8 cellular contexts compared by ENCODE assay signal in genomic region chr19:12439686-12440411, GRCh38. TPM values are rescaled to one million over a fixed set of nuclear protein-coding genes. Genes with fewer than 3 reads are reported as not detected.
DNase-seq lines count a peak whose midpoint lies in the region; ATAC-seq, FAIRE-seq and TF ChIP-seq lines count a peak whose summit lies in the region.
"Not testable (repeated sequence)": the region's sequence is repeated elsewhere in the genome, so short reads cannot be mapped to it uniquely, and the experiment has no call there.

No MANE protein-coding gene starts in this region.

- H3K4me3 ChIP-seq in AG10803 (ENCODE audit: low read length), result peak overlapping the region; percentile 85
- H3K4me3 ChIP-seq in endothelial cell of umbilical vein (replicated peaks in 1 of 3; ENCODE audit: insufficient read depth in 1 of 3, low read depth in 1 of 3, low read length in 3 of 3), result peak overlapping the region; percentile 51 to 93 (median 59)

- CTCF ChIA-PET in endothelial cell of umbilical vein (lab: Charles Lee), result not testable (repeated sequence)

- peak overlapping the region; percentile 11 for H3K9ac ChIP-seq in endothelial cell of umbilical vein (replicated peaks; ENCODE audit: extremely low read depth, insufficient read depth, low read length)

- H3K27me3 ChIP-seq in endothelial cell of umbilical vein (ENCODE audit: control insufficient read depth in 2 of 2, insufficient read depth in 2 of 2, low read length in 2 of 2), result not testable (repeated sequence)

- POLR2A ChIA-PET in endothelial cell of umbilical vein (lab: Charles Lee), result not testable (repeated sequence)

- TF ChIP-seq CTCF in AG10803 (conservative IDR thresholded peaks at IDR 0.05; ENCODE audit: low read length); endothelial cell of umbilical vein (IDR thresholded peaks at IDR 0.05; ENCODE audit: extremely low read depth in 1 of 2, insufficient read depth in 1 of 2, low read depth in 1 of 2, low read length in 2 of 2): not testable (repeated sequence)

- FAIRE-seq in endothelial cell of umbilical vein (lab: Jason Lieb, UNC), result peak; percentile 67

- H3K27ac ChIP-seq in endothelial cell of umbilical vein (ENCODE audit: insufficient read depth, low read depth, low read length), result not testable (repeated sequence)

- peak overlapping the region; percentile 76 for H3K4me2 ChIP-seq in endothelial cell of umbilical vein (ENCODE audit: insufficient read depth, low read length)

- not testable (repeated sequence) for H3K36me3 ChIP-seq in endothelial cell of umbilical vein (ENCODE audit: control insufficient read depth in 2 of 2, extremely low read depth in 1 of 2, insufficient read depth in 2 of 2, low read length in 2 of 2)

- dilution Hi-C loops in endothelial cell of umbilical vein (cut with MboI; ENCODE audit: extremely low pct_ligation_motif_present, low sequenced_read_pairs), result not testable (repeated sequence)

- peak overlapping the region; percentile 86 for H2AFZ ChIP-seq in endothelial cell of umbilical vein (ENCODE audit: low read depth, low read length)

- not testable (repeated sequence) for H3K4me1 ChIP-seq in endothelial cell of umbilical vein (ENCODE audit: control insufficient read depth, extremely low read depth, insufficient read depth, low read length)

- H3K9me1 ChIP-seq in endothelial cell of umbilical vein (replicated peaks; ENCODE audit: control insufficient read depth, extremely low read depth, insufficient read depth, low read length), result not testable (repeated sequence)

- H4K20me1 ChIP-seq in endothelial cell of umbilical vein (replicated peaks; ENCODE audit: control insufficient read depth, extremely low read depth, insufficient read depth, low read length), result not testable (repeated sequence)

- intact Hi-C loops in endothelial cell of umbilical vein (cut with micrococcal nuclease), result loop anchor here (1.0 to 2.0 kb wide), 3 partner anchors 44 to 171 kb away; partner anchors contain the start of genes ZNF490, ZNF709 and ZNF791

- DNase-seq in AG10803 (ENCODE audit: low read depth), result not testable (repeated sequence)
- peak; percentile 52 for DNase-seq in RPMI7951 (ENCODE audit: low read depth)
- peak; percentile 70 to 79 for DNase-seq in activated T-cell treated with anti-CD3 and anti-CD28 coated beads, Interleukin-2, amount 50 U/mL, for 48 hours
- peak; percentile 13 for DNase-seq in endothelial cell of umbilical vein (ENCODE audit: low read depth, low spot score)
- DNase-seq in medulla oblongata (ENCODE audit: extremely low spot score), result peak; percentile 2
- DNase-seq in stimulated activated CD4-positive, alpha-beta T cell treated with anti-CD3 and anti-CD28 coated beads, Interleukin-1b, Interleukin-23, amount 100 ng/mL, for 48 hours, result peak; percentile 55

- TF ChIP-seq POLR2A in endothelial cell of umbilical vein (IDR thresholded peaks at IDR 0.05; ENCODE audit: low read depth, low read length), result not testable (repeated sequence)

- not testable (repeated sequence) for BruUV-seq in endothelial cell of umbilical vein (replicated peaks; lab: Mats Ljungman, UMichigan)

- H3K9me3 ChIP-seq in endothelial cell of umbilical vein (replicated peaks; ENCODE audit: control insufficient read depth, insufficient read depth, low read length), result not testable (repeated sequence)

- not testable (repeated sequence) for H3K79me2 ChIP-seq in endothelial cell of umbilical vein (ENCODE audit: control insufficient read depth, insufficient read depth, low read length)

- ATAC-seq in GM19372 (IDR thresholded peaks at IDR 0.05; ENCODE audit: low read depth, unreplicated experiment) (peak; percentile 17), HG03521 (IDR thresholded peaks at IDR 0.05; ENCODE audit: unreplicated experiment) (peak; percentile 21)

RNA-seq across cellular contexts. Expression of gene ZNF443, which starts 1.0 kb away (rescaled TPM):
- 4.8 and 5.8 TPM in 2 replicates for total RNA-seq in RPMI7951 (2014; rRNA removed; shearing (Covaris generic))
- 3.2 and 3.4 TPM in 2 replicates for total RNA-seq in endothelial cell of umbilical vein
- 0.48 and 0.65 TPM in 2 replicates for polyA plus RNA-seq in endothelial cell of umbilical vein
- 0.75 and 0.90 TPM in 2 replicates for polyA plus RNA-seq in endothelial cell of umbilical vein (2011; cell fraction: cytosol; rRNA removed)
- polyA plus RNA-seq in endothelial cell of umbilical vein (2011; cell fraction: nucleus; rRNA removed), result 3.0 TPM in 2 replicates
- polyA plus RNA-seq in endothelial cell of umbilical vein (2012), result 1.2 and 1.5 TPM in 2 replicates
- 1.0 and 1.6 TPM in 2 replicates for polyA minus RNA-seq in endothelial cell of umbilical vein
- 0.92 TPM for polyA minus RNA-seq in endothelial cell of umbilical vein (2011; cell fraction: cytosol; rRNA and poly(A)+ RNA removed)
- polyA minus RNA-seq in endothelial cell of umbilical vein (2011; cell fraction: nucleus; rRNA and poly(A)+ RNA removed), result 2.3 and 2.6 TPM in 2 replicates

RNA-seq across cellular contexts. Expression of gene ZNF799, which starts 38.8 kb away (rescaled TPM):
- 3.9 and 4.8 TPM in 2 replicates for total RNA-seq in RPMI7951 (2014; rRNA removed; shearing (Covaris generic))
- 2.7 and 3.0 TPM in 2 replicates for total RNA-seq in endothelial cell of umbilical vein
- polyA plus RNA-seq in endothelial cell of umbilical vein, result 0.64 and 1.0 TPM in 2 replicates
- 1.1 and 1.2 TPM in 2 replicates for polyA plus RNA-seq in endothelial cell of umbilical vein (2011; cell fraction: cytosol; rRNA removed)
- 2.8 and 3.1 TPM in 2 replicates for polyA plus RNA-seq in endothelial cell of umbilical vein (2011; cell fraction: nucleus; rRNA removed)
- 1.1 and 1.5 TPM in 2 replicates for polyA plus RNA-seq in endothelial cell of umbilical vein (2012)
- polyA minus RNA-seq in endothelial cell of umbilical vein, result 1.7 and 1.9 TPM in 2 replicates
- 0.92 TPM for polyA minus RNA-seq in endothelial cell of umbilical vein (2011; cell fraction: cytosol; rRNA and poly(A)+ RNA removed)
- 3.0 and 3.4 TPM in 2 replicates for polyA minus RNA-seq in endothelial cell of umbilical vein (2011; cell fraction: nucleus; rRNA and poly(A)+ RNA removed)

RNA-seq across cellular contexts. Expression of gene ZNF709, which starts 44.8 kb away (rescaled TPM):
- 3.0 and 3.5 TPM in 2 replicates for total RNA-seq in RPMI7951 (2014; rRNA removed; shearing (Covaris generic))
- 1.4 and 1.8 TPM in 2 replicates for total RNA-seq in endothelial cell of umbilical vein
- polyA plus RNA-seq in endothelial cell of umbilical vein, result 0.65 and 1.0 TPM in 2 replicates
- polyA plus RNA-seq in endothelial cell of umbilical vein (2011; cell fraction: cytosol; rRNA removed), result 0.59 and 0.62 TPM in 2 replicates
- 0.76 and 1.3 TPM in 2 replicates for polyA plus RNA-seq in endothelial cell of umbilical vein (2011; cell fraction: nucleus; rRNA removed)
- 0.23 and 0.36 TPM in 2 replicates for polyA plus RNA-seq in endothelial cell of umbilical vein (2012)
- 1.5 and 1.7 TPM in 2 replicates for polyA minus RNA-seq in endothelial cell of umbilical vein
- not detected for polyA minus RNA-seq in endothelial cell of umbilical vein (2011; cell fraction: cytosol; rRNA and poly(A)+ RNA removed)
- 1.7 and 1.9 TPM in 2 replicates for polyA minus RNA-seq in endothelial cell of umbilical vein (2011; cell fraction: nucleus; rRNA and poly(A)+ RNA removed)
